Comparison of ENCODE assay signal across 8 cellular contexts in the genomic region with DNA sequence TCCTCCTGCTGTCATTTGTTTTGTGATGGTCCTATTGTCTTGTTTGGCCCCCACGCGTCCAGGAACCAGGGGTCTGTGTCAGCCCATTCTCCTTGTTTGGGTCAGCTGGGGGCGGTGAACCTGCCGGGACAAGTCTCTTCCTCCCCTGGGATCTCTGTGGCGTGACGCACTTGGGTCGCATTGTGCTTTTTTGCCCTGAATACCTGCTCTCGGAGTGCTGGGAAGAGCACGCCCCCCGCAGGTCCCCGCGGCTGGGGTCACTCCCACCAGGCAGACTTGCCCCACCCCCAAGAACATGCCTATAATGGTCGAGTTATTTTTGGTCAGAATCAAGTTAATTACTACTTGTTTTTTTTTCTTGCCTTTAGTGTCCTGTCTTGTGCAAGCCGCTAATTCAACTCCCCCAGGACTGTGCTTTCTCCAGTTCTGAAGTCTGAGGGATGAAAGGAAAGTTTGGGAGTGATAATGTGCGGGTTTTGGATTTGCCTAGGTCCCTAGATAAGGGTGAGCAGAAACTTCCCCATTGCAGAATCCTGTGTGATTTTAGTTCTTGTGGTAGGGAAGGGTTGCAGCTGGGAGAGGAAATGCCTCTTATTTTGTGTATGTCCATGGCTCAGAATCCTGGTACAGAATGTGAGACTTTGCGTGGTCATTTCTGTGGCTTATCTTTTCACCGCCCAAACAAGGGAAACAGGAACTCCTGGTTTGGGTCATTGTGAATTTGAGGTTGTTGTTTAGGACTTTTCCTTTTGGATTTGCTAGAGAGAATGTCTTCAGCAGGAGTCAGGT. TPM values are rescaled to one million over a fixed set of nuclear protein-coding genes. Genes with fewer than 3 reads are reported as not detected.
DNase-seq lines count a peak whose midpoint lies in the region; ATAC-seq and TF ChIP-seq lines count a peak whose summit lies in the region.

No MANE protein-coding gene starts in this region.

- peaks cover 26% of the 10 kb centered on the region for H3F3A ChIP-seq in neural progenitor cell (ENCODE audit: low read depth)

- no peaks in the 10 kb centered on the region for H3K9me3 ChIP-seq in MG63
- H3K9me3 ChIP-seq in neural progenitor cell (ENCODE audit: low read depth), result no peaks in the 10 kb centered on the region

- peak overlapping the region; percentile 92 for H3K27ac Mint-ChIP-seq in neural progenitor cell

- no peak overlapping the region for H3K9ac ChIP-seq in neural progenitor cell

- H3K4me1 Mint-ChIP-seq in neural progenitor cell, result peaks cover 11% of the 10 kb centered on the region

- peak overlapping the region; percentile 84 for H2AFZ ChIP-seq in neural progenitor cell (replicated peaks)

- TF ChIP-seq CTCF in fibroblast of the aortic adventitia (IDR thresholded peaks at IDR 0.05; ENCODE audit: insufficient read depth, low read length) (no peak), neural progenitor cell (IDR thresholded peaks at IDR 0.05) (peak; percentile 3)

- H4K20me1 ChIP-seq in neural progenitor cell (ENCODE audit: low read depth), result no peaks in the 10 kb centered on the region

- H3K36me3 Mint-ChIP-seq in neural progenitor cell, result no peaks in the 10 kb centered on the region

- DNase-seq in COR-L47 (lab: John Stamatoyannopoulos, UW) (peak; percentile 15), MG63 (peak; percentile 17), fibroblast of the aortic adventitia (ENCODE audit: low read depth) (no peak), neural progenitor cell (ENCODE audit: low spot score) (peak; percentile 64), NCI-H1092 treated with DMSO at 0.1 percent for 48 hours (lab: John Stamatoyannopoulos, UW) (no peak)
- peak; percentile 4 for DNase-seq in activated CD4-positive, alpha-beta T cell treated with anti-CD3 and anti-CD28 coated beads, Interleukin-2, amount 50 U/mL, for 1 hour
- no peak for DNase-seq in stimulated activated naive CD4-positive, alpha-beta T cell treated with Interleukin-2 at 50 U/mL for 16 hours (lab: John Stamatoyannopoulos, UW)

- H3K9me3 Mint-ChIP-seq in neural progenitor cell, result peaks cover 2% of the 10 kb centered on the region

- H3K4me3 ChIP-seq in MG63 (peak overlapping the region; percentile 81), fibroblast of the aortic adventitia (ENCODE audit: low read depth, low read length) (peak overlapping the region; percentile 89), neural progenitor cell (peak overlapping the region; percentile 67)

- H3K36me3 ChIP-seq in MG63 (no peaks in the 10 kb centered on the region), neural progenitor cell (no peaks in the 10 kb centered on the region)

- H3K27me3 ChIP-seq in MG63 (no peaks in the 10 kb centered on the region), neural progenitor cell (peaks cover 12% of the 10 kb centered on the region)

- peaks cover 9% of the 10 kb centered on the region for H3K27me3 Mint-ChIP-seq in neural progenitor cell (ENCODE audit: insufficient read depth, low read depth)

- H3K4me1 ChIP-seq in neural progenitor cell, result peaks cover 7% of the 10 kb centered on the region

- no peak overlapping the region for H3K27ac ChIP-seq in neural progenitor cell

- H3K4me3 Mint-ChIP-seq in neural progenitor cell, result peak overlapping the region; percentile 94

- peak overlapping the region; percentile 87 for H3K4me2 ChIP-seq in neural progenitor cell

- H3K79me2 ChIP-seq in neural progenitor cell (ENCODE audit: low read depth), result peaks cover 25% of the 10 kb centered on the region

- peak; percentile 19 for ATAC-seq in GM21515 (IDR thresholded peaks at IDR 0.05; ENCODE audit: unreplicated experiment)

RNA-seq across cellular contexts. Expression of gene ACER2, which starts 0.8 kb away (rescaled TPM):
- 1.1 and 2.2 TPM in 2 replicates for total RNA-seq in MG63 (2014; rRNA removed; shearing (Covaris generic); ENCODE audit: low replicate concordance)
- total RNA-seq in fibroblast of the aortic adventitia (ENCODE audit: low replicate concordance) (1.3 and 2.4 TPM in 2 replicates), neural progenitor cell (ENCODE audit: low replicate concordance) (5.6 and 8.1 TPM in 2 replicates)

RNA-seq across cellular contexts. Expression of gene RPS6, which starts 29.6 kb away (rescaled TPM):
- 3,498 and 3,874 TPM in 2 replicates for total RNA-seq in MG63 (2014; rRNA removed; shearing (Covaris generic); ENCODE audit: low replicate concordance)
- total RNA-seq in fibroblast of the aortic adventitia (ENCODE audit: low replicate concordance), result 1,757 and 2,479 TPM in 2 replicates
- total RNA-seq in neural progenitor cell (ENCODE audit: low replicate concordance), result 2,264 and 3,753 TPM in 2 replicates

Comparison
In these comparisons a context has a peak if more than half of its experiments do, and no peak if none do; other contexts are left out.
1. DNase-seq: peak in COR-L47 (single experiment), MG63 (single experiment), activated CD4-positive, alpha-beta T cell treated with anti-CD3 and anti-CD28 coated beads, Interleukin-2, amount 50 U/mL, for 1 hour (single experiment) and neural progenitor cell (single experiment); none in fibroblast of the aortic adventitia (single experiment), stimulated activated naive CD4-positive, alpha-beta T cell treated with Interleukin-2 at 50 U/mL for 16 hours (single experiment) and NCI-H1092 treated with DMSO at 0.1 percent for 48 hours (single experiment).
2. Peak in every context shown above with its lines, with median percentiles within 50 percentile points of each other: H3K4me3 ChIP-seq.